In the genomic region with DNA sequence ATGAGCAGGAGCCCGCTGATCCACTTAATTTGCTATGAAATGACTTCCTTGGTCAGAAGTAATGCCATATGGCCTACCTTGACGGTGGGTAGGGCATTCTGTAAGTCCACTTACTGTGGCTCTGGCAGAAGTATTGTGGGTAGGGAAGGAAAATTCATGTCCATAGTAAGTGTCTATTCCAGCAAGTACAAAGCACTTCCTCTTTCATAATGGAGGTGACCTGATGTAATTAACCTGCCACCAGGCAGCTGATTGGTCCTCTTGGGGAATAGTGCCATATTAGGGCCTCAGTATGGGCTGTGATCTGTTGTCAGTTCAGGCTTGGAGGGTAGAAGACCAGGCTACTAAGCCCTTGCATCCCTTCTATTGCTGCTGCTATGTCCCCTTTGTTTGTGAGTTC, we compare ENCODE assay signal across 15 cellular contexts.
"Had no signal": no experiment of that assay in that cellular context is flagged by ENCODE, and none has a peak within 500 bp of the region (broad histone marks: within the 10 kb centered on the region; RNA-seq: fewer than 3 reads in every experiment).

No MANE protein-coding gene starts in this region.

- H3K9me3 ChIP-seq: left ventricle myocardium inferior, ovary, testis had no signal

- H3K36me3 Mint-ChIP-seq: activated naive CD8-positive, alpha-beta T cell treated with anti-CD3 and anti-CD28 coated beads for 36 hours had no signal

- H3K4me1 ChIP-seq: left ventricle myocardium inferior, testis had no signal

- H3K27me3 Mint-ChIP-seq: activated naive CD8-positive, alpha-beta T cell treated with anti-CD3 and anti-CD28 coated beads for 36 hours; dendritic cell treated with granulocyte-macrophage colony-stimulating factor and Interleukin-4, amounts not matched to agents 40 ng/mL and 50 ng/mL, for 4 days; stimulated activated naive CD8-positive, alpha-beta T cell treated with anti-CD3 and anti-CD28 coated beads, Interleukin-15, amount 100 ng/mL, for 72 hours had no signal

- ATAC-seq: activated CD4-positive, CD25-positive, alpha-beta regulatory T cell treated with anti-CD3 and anti-CD28 coated beads, Interleukin-2, amount 50 U/mL, for 24 hours; stimulated activated naive CD8-positive, alpha-beta T cell treated with anti-CD3 and anti-CD28 coated beads, Interleukin-15, amount 100 ng/mL, for 72 hours had no signal

- H3K4me3 ChIP-seq: left ventricle myocardium inferior, ovary, testis had no signal

- H3K27ac ChIP-seq: brain microvascular endothelial cell, left ventricle myocardium inferior, ovary, testis had no signal

- H3K27me3 ChIP-seq: brain microvascular endothelial cell, ovary, testis had no signal

- H3K27ac Mint-ChIP-seq: activated naive CD8-positive, alpha-beta T cell treated with anti-CD3 and anti-CD28 coated beads for 36 hours; dendritic cell treated with granulocyte-macrophage colony-stimulating factor and Interleukin-4, amounts not matched to agents 40 ng/mL and 50 ng/mL, for 4 days; endodermal cell; stimulated activated naive CD8-positive, alpha-beta T cell treated with anti-CD3 and anti-CD28 coated beads, Interleukin-15, amount 100 ng/mL, for 72 hours had no signal

- H3K9me3 Mint-ChIP-seq: activated naive CD8-positive, alpha-beta T cell treated with anti-CD3 and anti-CD28 coated beads for 36 hours; dendritic cell treated with granulocyte-macrophage colony-stimulating factor and Interleukin-4, amounts not matched to agents 40 ng/mL and 50 ng/mL, for 4 days; endodermal cell; neural crest cell; stimulated activated naive CD8-positive, alpha-beta T cell treated with anti-CD3 and anti-CD28 coated beads, Interleukin-15, amount 100 ng/mL, for 72 hours had no signal

- H3K36me3 ChIP-seq: brain microvascular endothelial cell, left ventricle myocardium inferior, ovary had no signal

- H3K4me1 Mint-ChIP-seq: activated naive CD8-positive, alpha-beta T cell treated with anti-CD3 and anti-CD28 coated beads for 36 hours; neural crest cell; stimulated activated naive CD8-positive, alpha-beta T cell treated with anti-CD3 and anti-CD28 coated beads, Interleukin-15, amount 100 ng/mL, for 72 hours had no signal

- H3K4me3 Mint-ChIP-seq: activated naive CD8-positive, alpha-beta T cell treated with anti-CD3 and anti-CD28 coated beads for 36 hours; dendritic cell treated with granulocyte-macrophage colony-stimulating factor and Interleukin-4, amounts not matched to agents 40 ng/mL and 50 ng/mL, for 4 days; endodermal cell; neural crest cell; stimulated activated naive CD8-positive, alpha-beta T cell treated with anti-CD3 and anti-CD28 coated beads, Interleukin-15, amount 100 ng/mL, for 72 hours had no signal

- DNase-seq: activated gamma-delta T cell treated with Interleukin-2 at 50 U/mL for 16 hours; activated naive CD8-positive, alpha-beta T cell treated with anti-CD3 and anti-CD28 coated beads for 36 hours; brain microvascular endothelial cell; endodermal cell; erythroblast; left ventricle myocardium inferior; mesenchymal stem cell; ovary; stimulated activated CD4-positive, alpha-beta T cell treated with anti-CD3 and anti-CD28 coated beads, Interleukin-12 subunit alpha, Interleukin-12 subunit beta, amount 100 ng/mL, for 4 hours; stimulated activated CD4-positive, alpha-beta T cell treated with anti-CD3 and anti-CD28 coated beads, Interleukin-2, amount 100 ng/mL, for 48 hours; stimulated activated naive CD8-positive, alpha-beta T cell treated with anti-CD3 and anti-CD28 coated beads, Interleukin-15, amount 100 ng/mL, for 72 hours; testis had no signal
